1 cellular context compared by ENCODE assay signal in the genomic region with DNA sequence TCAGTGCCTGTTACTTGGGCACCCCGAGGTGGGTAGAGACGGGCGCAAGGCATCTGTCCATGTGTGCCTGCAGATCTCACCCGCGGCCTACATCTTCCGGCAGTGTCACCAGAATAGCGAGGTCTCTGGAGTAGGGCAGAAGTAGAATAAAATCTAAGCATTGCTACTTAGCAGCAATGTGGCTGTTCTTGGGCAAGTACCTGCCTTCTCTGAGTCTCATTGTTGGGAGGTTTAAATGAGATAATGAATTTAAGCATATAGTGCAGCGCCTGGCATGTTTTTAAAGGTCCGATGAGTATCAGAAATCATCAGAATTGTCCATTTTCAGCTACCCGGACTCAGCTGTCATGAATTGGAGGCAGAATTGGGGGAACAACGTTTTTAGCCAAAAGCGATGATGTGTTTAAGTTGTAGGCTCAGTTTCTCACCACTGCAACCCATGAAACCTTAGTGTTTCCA.
TF ChIP-seq lines count a peak whose summit lies in the region.

No MANE protein-coding gene starts in this region.

TF ChIP-seq in H1, 55 proteins besides CTCF, POLR2A, EP300 and RAD21:
- TF ChIP-seq, protein P1, sequence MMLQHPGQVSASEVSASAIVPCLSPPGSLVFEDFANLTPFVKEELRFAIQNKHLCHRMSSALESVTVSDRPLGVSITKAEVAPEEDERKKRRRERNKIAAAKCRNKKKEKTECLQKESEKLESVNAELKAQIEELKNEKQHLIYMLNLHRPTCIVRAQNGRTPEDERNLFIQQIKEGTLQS (IDR thresholded peaks at IDR 0.05; ENCODE audit: insufficient read depth, low read depth, low read length) = no peak
- TF ChIP-seq ZNF274 (IDR thresholded peaks at IDR 0.05; ENCODE audit: borderline replicate concordance, extremely low read depth, low read length) (no peak), RXRA (IDR thresholded peaks at IDR 0.05; ENCODE audit: insufficient read depth, low read depth, low read length) (no peak), CHD1 (IDR thresholded peaks at IDR 0.05; ENCODE audit: low read depth, low read length) (no peak), NANOG (IDR thresholded peaks at IDR 0.05; ENCODE audit: insufficient read depth, low read depth, low read length, poor library complexity, severe bottlenecking) (no peak), CHD2 (IDR thresholded peaks at IDR 0.05; ENCODE audit: low read length) (no peak)
- TF ChIP-seq, protein P2, sequence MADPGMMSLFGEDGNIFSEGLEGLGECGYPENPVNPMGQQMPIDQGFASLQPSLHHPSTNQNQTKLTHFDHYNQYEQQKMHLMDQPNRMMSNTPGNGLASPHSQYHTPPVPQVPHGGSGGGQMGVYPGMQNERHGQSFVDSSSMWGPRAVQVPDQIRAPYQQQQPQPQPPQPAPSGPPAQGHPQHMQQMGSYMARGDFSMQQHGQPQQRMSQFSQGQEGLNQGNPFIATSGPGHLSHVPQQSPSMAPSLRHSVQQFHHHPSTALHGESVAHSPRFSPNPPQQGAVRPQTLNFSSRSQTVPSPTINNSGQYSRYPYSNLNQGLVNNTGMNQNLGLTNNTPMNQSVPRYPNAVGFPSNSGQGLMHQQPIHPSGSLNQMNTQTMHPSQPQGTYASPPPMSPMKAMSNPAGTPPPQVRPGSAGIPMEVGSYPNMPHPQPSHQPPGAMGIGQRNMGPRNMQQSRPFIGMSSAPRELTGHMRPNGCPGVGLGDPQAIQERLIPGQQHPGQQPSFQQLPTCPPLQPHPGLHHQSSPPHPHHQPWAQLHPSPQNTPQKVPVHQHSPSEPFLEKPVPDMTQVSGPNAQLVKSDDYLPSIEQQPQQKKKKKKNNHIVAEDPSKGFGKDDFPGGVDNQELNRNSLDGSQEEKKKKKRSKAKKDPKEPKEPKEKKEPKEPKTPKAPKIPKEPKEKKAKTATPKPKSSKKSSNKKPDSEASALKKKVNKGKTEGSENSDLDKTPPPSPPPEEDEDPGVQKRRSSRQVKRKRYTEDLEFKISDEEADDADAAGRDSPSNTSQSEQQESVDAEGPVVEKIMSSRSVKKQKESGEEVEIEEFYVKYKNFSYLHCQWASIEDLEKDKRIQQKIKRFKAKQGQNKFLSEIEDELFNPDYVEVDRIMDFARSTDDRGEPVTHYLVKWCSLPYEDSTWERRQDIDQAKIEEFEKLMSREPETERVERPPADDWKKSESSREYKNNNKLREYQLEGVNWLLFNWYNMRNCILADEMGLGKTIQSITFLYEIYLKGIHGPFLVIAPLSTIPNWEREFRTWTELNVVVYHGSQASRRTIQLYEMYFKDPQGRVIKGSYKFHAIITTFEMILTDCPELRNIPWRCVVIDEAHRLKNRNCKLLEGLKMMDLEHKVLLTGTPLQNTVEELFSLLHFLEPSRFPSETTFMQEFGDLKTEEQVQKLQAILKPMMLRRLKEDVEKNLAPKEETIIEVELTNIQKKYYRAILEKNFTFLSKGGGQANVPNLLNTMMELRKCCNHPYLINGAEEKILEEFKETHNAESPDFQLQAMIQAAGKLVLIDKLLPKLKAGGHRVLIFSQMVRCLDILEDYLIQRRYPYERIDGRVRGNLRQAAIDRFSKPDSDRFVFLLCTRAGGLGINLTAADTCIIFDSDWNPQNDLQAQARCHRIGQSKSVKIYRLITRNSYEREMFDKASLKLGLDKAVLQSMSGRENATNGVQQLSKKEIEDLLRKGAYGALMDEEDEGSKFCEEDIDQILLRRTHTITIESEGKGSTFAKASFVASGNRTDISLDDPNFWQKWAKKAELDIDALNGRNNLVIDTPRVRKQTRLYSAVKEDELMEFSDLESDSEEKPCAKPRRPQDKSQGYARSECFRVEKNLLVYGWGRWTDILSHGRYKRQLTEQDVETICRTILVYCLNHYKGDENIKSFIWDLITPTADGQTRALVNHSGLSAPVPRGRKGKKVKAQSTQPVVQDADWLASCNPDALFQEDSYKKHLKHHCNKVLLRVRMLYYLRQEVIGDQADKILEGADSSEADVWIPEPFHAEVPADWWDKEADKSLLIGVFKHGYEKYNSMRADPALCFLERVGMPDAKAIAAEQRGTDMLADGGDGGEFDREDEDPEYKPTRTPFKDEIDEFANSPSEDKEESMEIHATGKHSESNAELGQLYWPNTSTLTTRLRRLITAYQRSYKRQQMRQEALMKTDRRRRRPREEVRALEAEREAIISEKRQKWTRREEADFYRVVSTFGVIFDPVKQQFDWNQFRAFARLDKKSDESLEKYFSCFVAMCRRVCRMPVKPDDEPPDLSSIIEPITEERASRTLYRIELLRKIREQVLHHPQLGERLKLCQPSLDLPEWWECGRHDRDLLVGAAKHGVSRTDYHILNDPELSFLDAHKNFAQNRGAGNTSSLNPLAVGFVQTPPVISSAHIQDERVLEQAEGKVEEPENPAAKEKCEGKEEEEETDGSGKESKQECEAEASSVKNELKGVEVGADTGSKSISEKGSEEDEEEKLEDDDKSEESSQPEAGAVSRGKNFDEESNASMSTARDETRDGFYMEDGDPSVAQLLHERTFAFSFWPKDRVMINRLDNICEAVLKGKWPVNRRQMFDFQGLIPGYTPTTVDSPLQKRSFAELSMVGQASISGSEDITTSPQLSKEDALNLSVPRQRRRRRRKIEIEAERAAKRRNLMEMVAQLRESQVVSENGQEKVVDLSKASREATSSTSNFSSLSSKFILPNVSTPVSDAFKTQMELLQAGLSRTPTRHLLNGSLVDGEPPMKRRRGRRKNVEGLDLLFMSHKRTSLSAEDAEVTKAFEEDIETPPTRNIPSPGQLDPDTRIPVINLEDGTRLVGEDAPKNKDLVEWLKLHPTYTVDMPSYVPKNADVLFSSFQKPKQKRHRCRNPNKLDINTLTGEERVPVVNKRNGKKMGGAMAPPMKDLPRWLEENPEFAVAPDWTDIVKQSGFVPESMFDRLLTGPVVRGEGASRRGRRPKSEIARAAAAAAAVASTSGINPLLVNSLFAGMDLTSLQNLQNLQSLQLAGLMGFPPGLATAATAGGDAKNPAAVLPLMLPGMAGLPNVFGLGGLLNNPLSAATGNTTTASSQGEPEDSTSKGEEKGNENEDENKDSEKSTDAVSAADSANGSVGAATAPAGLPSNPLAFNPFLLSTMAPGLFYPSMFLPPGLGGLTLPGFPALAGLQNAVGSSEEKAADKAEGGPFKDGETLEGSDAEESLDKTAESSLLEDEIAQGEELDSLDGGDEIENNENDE (IDR thresholded peaks at IDR 0.05; ENCODE audit: insufficient replicate concordance, low read length) = no peak
- TF ChIP-seq, protein P3, sequence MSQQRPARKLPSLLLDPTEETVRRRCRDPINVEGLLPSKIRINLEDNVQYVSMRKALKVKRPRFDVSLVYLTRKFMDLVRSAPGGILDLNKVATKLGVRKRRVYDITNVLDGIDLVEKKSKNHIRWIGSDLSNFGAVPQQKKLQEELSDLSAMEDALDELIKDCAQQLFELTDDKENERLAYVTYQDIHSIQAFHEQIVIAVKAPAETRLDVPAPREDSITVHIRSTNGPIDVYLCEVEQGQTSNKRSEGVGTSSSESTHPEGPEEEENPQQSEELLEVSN (IDR thresholded peaks at IDR 0.05) = no peak
